Comparison of ENCODE assay signal across 15 cellular contexts in genomic region chr1:80657707-80658106, GRCh38.
"Had no signal": no experiment of that assay in that cellular context is flagged by ENCODE, and none has a peak within 500 bp of the region (broad histone marks: within the 10 kb centered on the region; RNA-seq: fewer than 3 reads in every experiment).

No MANE protein-coding gene starts in this region.

- H3K27me3 Mint-ChIP-seq: activated CD4-positive, alpha-beta T cell treated with anti-CD3 and anti-CD28 coated beads, Interleukin-2, amount 10 ng/mL, durations not matched to agents 7 days and 5 days; activated naive CD4-positive, alpha-beta T cell treated with anti-CD3 and anti-CD28 coated beads, Interleukin-2, amount 10 ng/mL, durations not matched to agents 7 days and 5 days; natural killer cell treated with Interleukin-12 subunit alpha and Interleukin-12 subunit beta and Interleukin-15 and Interleukin-18, amount 100 ng/mL, for 72 hours; stimulated activated naive CD8-positive, alpha-beta T cell treated with anti-CD3 and anti-CD28 coated beads, Interleukin-15, Interleukin-2, amounts not matched to agents 100 ng/mL and 50 ng/mL, for 24 hours had no signal

- H3K27ac ChIP-seq: adrenal gland, gastrocnemius medialis, heart right ventricle, upper lobe of right lung, WERI-Rb-1 had no signal

- H3K4me1 ChIP-seq: adrenal gland, gastrocnemius medialis, heart right ventricle, upper lobe of right lung had no signal

- H3K36me3 Mint-ChIP-seq: activated naive CD4-positive, alpha-beta T cell treated with anti-CD3 and anti-CD28 coated beads, Interleukin-2, amount 10 ng/mL, durations not matched to agents 7 days and 5 days had no signal

- FAIRE-seq: colon had no signal

- H3K27me3 ChIP-seq: adrenal gland, gastrocnemius medialis, heart right ventricle, upper lobe of right lung had no signal

- H3K36me3 ChIP-seq: adrenal gland, gastrocnemius medialis, heart right ventricle, upper lobe of right lung, WERI-Rb-1 had no signal

- DNase-seq: activated CD4-positive, alpha-beta T cell treated with anti-CD3 and anti-CD28 coated beads, Interleukin-2, amount 10 ng/mL, durations not matched to agents 7 days and 5 days; activated naive CD4-positive, alpha-beta T cell treated with anti-CD3 and anti-CD28 coated beads, Interleukin-2, amount 10 ng/mL, durations not matched to agents 7 days and 5 days; activated T-cell treated with anti-CD3 and anti-CD28 coated beads for 4 hours; adrenal gland; effector CD4-positive, alpha-beta T cell; gastrocnemius medialis; heart right ventricle; stimulated activated CD4-positive, alpha-beta T cell treated with anti-CD3 and anti-CD28 coated beads, Interleukin-4, amount 100 ng/mL, for 24 hours; T-helper 1 cell; upper lobe of right lung; WERI-Rb-1 had no signal

- H3K27ac Mint-ChIP-seq: activated CD4-positive, alpha-beta T cell treated with anti-CD3 and anti-CD28 coated beads, Interleukin-2, amount 10 ng/mL, durations not matched to agents 7 days and 5 days; activated naive CD4-positive, alpha-beta T cell treated with anti-CD3 and anti-CD28 coated beads, Interleukin-2, amount 10 ng/mL, durations not matched to agents 7 days and 5 days; activated T-helper 2 cell treated with anti-CD3 and anti-CD28 coated beads, Interferon-gamma antibody, Interleukin-2, Interleukin-4, amounts not matched to agents 10 μg/mL and 5 μg/mL and 100 μg/mL, durations not matched to agents 14 hours and 24 hours and 36 hours; natural killer cell treated with Interleukin-12 subunit alpha and Interleukin-12 subunit beta and Interleukin-15 and Interleukin-18, amount 100 ng/mL, for 72 hours; stimulated activated naive CD8-positive, alpha-beta T cell treated with anti-CD3 and anti-CD28 coated beads, Interleukin-15, Interleukin-2, amounts not matched to agents 100 ng/mL and 50 ng/mL, for 24 hours had no signal

- H3K9me3 ChIP-seq: adrenal gland, gastrocnemius medialis, upper lobe of right lung had no signal

- H3K4me3 ChIP-seq: adrenal gland, gastrocnemius medialis, heart right ventricle, upper lobe of right lung had no signal

- H3K4me3 Mint-ChIP-seq: activated CD4-positive, alpha-beta T cell treated with anti-CD3 and anti-CD28 coated beads, Interleukin-2, amount 10 ng/mL, durations not matched to agents 7 days and 5 days; activated naive CD4-positive, alpha-beta T cell treated with anti-CD3 and anti-CD28 coated beads, Interleukin-2, amount 10 ng/mL, durations not matched to agents 7 days and 5 days; natural killer cell treated with Interleukin-12 subunit alpha and Interleukin-12 subunit beta and Interleukin-15 and Interleukin-18, amount 100 ng/mL, for 72 hours; stimulated activated naive CD8-positive, alpha-beta T cell treated with anti-CD3 and anti-CD28 coated beads, Interleukin-15, Interleukin-2, amounts not matched to agents 100 ng/mL and 50 ng/mL, for 24 hours had no signal

- H3K4me1 Mint-ChIP-seq: activated CD4-positive, alpha-beta T cell treated with anti-CD3 and anti-CD28 coated beads, Interleukin-2, amount 10 ng/mL, durations not matched to agents 7 days and 5 days; activated naive CD4-positive, alpha-beta T cell treated with anti-CD3 and anti-CD28 coated beads, Interleukin-2, amount 10 ng/mL, durations not matched to agents 7 days and 5 days had no signal
